In genomic region chr22:42369250-42370041, GRCh38 we compare ENCODE assay signal across 8 cellular contexts.
DNase-seq lines count a peak whose midpoint lies in the region; ATAC-seq and TF ChIP-seq lines count a peak whose summit lies in the region.

No MANE protein-coding gene starts in this region.

- no peak for TF ChIP-seq EP300 in gastroesophageal sphincter (IDR thresholded peaks at IDR 0.05)

- peak; percentile 96 for ATAC-seq in gastroesophageal sphincter

- 9 to 11% methylated on average over 10 to 14 of the region's 42 CpGs for WGBS in gastroesophageal sphincter (ENCODE audit: low coverage in 1 of 2), 2 donors

- no peaks in the 10 kb centered on the region for H3K36me3 ChIP-seq in gastroesophageal sphincter
- no peaks in the 10 kb centered on the region for H3K36me3 ChIP-seq in neuron (ENCODE audit: insufficient read depth, low read length)
- H3K36me3 ChIP-seq in stomach smooth muscle (ENCODE audit: control insufficient read depth in 2 of 2, insufficient read depth in 2 of 2, low read length in 2 of 2): no peaks in the 10 kb centered on the region

- H2AFZ ChIP-seq in neuron (ENCODE audit: low read depth, low read length): no peak overlapping the region

- H3K9ac ChIP-seq in stomach smooth muscle (ENCODE audit: low read length in 2 of 2): peak overlapping the region; percentile 39 to 78

- H3K27me3 ChIP-seq in gastroesophageal sphincter: no peaks in the 10 kb centered on the region
- H3K27me3 ChIP-seq in neuron (ENCODE audit: insufficient read depth, low read length): no peaks in the 10 kb centered on the region
- no peaks in the 10 kb centered on the region for H3K27me3 ChIP-seq in stomach smooth muscle (ENCODE audit: control insufficient read depth in 1 of 2, insufficient read depth in 2 of 2, low read length in 2 of 2)

- H3K9me3 ChIP-seq in gastroesophageal sphincter (no peaks in the 10 kb centered on the region), neuron (ENCODE audit: low read length) (no peaks in the 10 kb centered on the region), stomach smooth muscle (ENCODE audit: control insufficient read depth in 2 of 2, low read length in 2 of 2) (no peaks in the 10 kb centered on the region)

- DNase-seq in ELR (ENCODE audit: low read depth) (peak; percentile 90), H4 (ENCODE audit: low spot score) (peak; percentile 92), LoVo (ENCODE audit: low spot score) (peak; percentile 94), SHP77 (lab: John Stamatoyannopoulos, UW) (peak; percentile 87 to 93)
- DNase-seq in activated naive CD4-positive, alpha-beta T cell (lab: John Stamatoyannopoulos, UW): peak; percentile 38 to 81 (median 68)

- H3K27ac ChIP-seq in gastroesophageal sphincter (peak overlapping the region in 3 of 4 donors; percentile 45 to 78 (median 71)), stomach smooth muscle (ENCODE audit: low read length) (no peak overlapping the region)

- no peak for TF ChIP-seq POLR2A in gastroesophageal sphincter (IDR thresholded peaks at IDR 0.05)

- H3K4me1 ChIP-seq in gastroesophageal sphincter (peaks cover 0 to 52% (median 39%) of the 10 kb centered on the region in 3 donors), neuron (ENCODE audit: insufficient read depth, low read length) (peaks cover 52% of the 10 kb centered on the region), stomach smooth muscle (ENCODE audit: control insufficient read depth, insufficient read depth, low read length) (peaks cover 50% of the 10 kb centered on the region)

- TF ChIP-seq CTCF in gastroesophageal sphincter (IDR thresholded peaks at IDR 0.05): no peak

- peak overlapping the region; percentile 52 to 74 for H3K4me3 ChIP-seq in gastroesophageal sphincter
- H3K4me3 ChIP-seq in neuron (ENCODE audit: low read length): peak overlapping the region; percentile 87
- H3K4me3 ChIP-seq in stomach smooth muscle (ENCODE audit: low read length in 2 of 2): peak overlapping the region; percentile 85 to 91
